In genomic region chr14:66403183-66403582, GRCh38 we compare ENCODE assay signal across 8 cellular contexts.
DNase-seq lines count a peak whose midpoint lies in the region; ATAC-seq and TF ChIP-seq lines count a peak whose summit lies in the region.

No MANE protein-coding gene starts in this region.

- no peak overlapping the region for H3K4me3 Mint-ChIP-seq in neural crest cell

- H3K27me3 Mint-ChIP-seq in neural crest cell (ENCODE audit: low read depth), result no peaks in the 10 kb centered on the region

- H3K27ac Mint-ChIP-seq in neural crest cell (ENCODE audit: unreplicated experiment), result no peak overlapping the region

- peak; percentile 61 for ATAC-seq in GM18868 (IDR thresholded peaks at IDR 0.05; ENCODE audit: unreplicated experiment)
- no peak for ATAC-seq in HG03045 (IDR thresholded peaks at IDR 0.05; ENCODE audit: unreplicated experiment)

- peak; percentile 56 for TF ChIP-seq CTCF in neural crest cell (conservative IDR thresholded peaks at IDR 0.05)

- peak; percentile 37 for DNase-seq in Ammon's horn (ENCODE audit: low spot score)
- peak; percentile 13 for DNase-seq in NCI-H2227 (lab: John Stamatoyannopoulos, UW; ENCODE audit: unreplicated experiment)
- peak; percentile 3 for DNase-seq in central memory CD4-positive, alpha-beta T cell
- DNase-seq in neural crest cell (ENCODE audit: low read depth, low spot score), result no peak
- DNase-seq in 8988T, result no peak
- DNase-seq in activated effector memory CD4-positive, alpha-beta T cell treated with Interleukin-2 at 50 U/mL for 16 hours, result no peak

- no peaks in the 10 kb centered on the region for H3K9me3 Mint-ChIP-seq in neural crest cell

- no peaks in the 10 kb centered on the region for H3K36me3 Mint-ChIP-seq in neural crest cell (ENCODE audit: low read depth)

- H3K4me1 Mint-ChIP-seq in neural crest cell, result peaks cover 7% of the 10 kb centered on the region

Comparison
In these comparisons a context has a peak if more than half of its experiments do, and no peak if none do; other contexts are left out.
1. DNase-seq: peak in Ammon's horn (single experiment), NCI-H2227 (single experiment) and central memory CD4-positive, alpha-beta T cell (single experiment); none in neural crest cell (single experiment), 8988T (single experiment) and activated effector memory CD4-positive, alpha-beta T cell treated with Interleukin-2 at 50 U/mL for 16 hours (single experiment).